Comparison of ENCODE assay signal across 8 cellular contexts in genomic region chr2:43210467-43211303, GRCh38. TPM values are rescaled to one million over a fixed set of nuclear protein-coding genes. Genes with fewer than 3 reads are reported as not detected.
DNase-seq lines count a peak whose midpoint lies in the region; ATAC-seq and TF ChIP-seq lines count a peak whose summit lies in the region.

No MANE protein-coding gene starts in this region.

- peak overlapping the region; percentile 92 for H3K14ac ChIP-seq in neuronal stem cell (ENCODE audit: low read length)

- intact Hi-C loops in colonic mucosa (cut with DNase I): no loop called here

- DNase-seq in AG20443 (ENCODE audit: low spot score): peak; percentile 87
- peak; percentile 13 for DNase-seq in NCI-H2227 treated with DMSO at 0.1 percent for 48 hours (lab: John Stamatoyannopoulos, UW)
- peak; percentile 71 for DNase-seq in colonic mucosa
- no peak for DNase-seq in neuronal stem cell (ENCODE audit: low spot score)
- no peak for DNase-seq in effector CD4-positive, alpha-beta T cell
- DNase-seq in coronary artery (ENCODE audit: low spot score): no peak
- no peak for DNase-seq in HAP-1 (ENCODE audit: low spot score in 2 of 2)

- H3K27ac ChIP-seq in colonic mucosa (peak overlapping the region; percentile 17), neuronal stem cell (replicated peaks; ENCODE audit: low read length) (no peak overlapping the region), coronary artery (peak overlapping the region in 1 of 2 donors; percentile 28)

- in situ Hi-C loops in HAP-1 (cut with MboI; ENCODE audit: low sequenced_read_pairs): no loop called here

- H3K27me3 ChIP-seq in colonic mucosa (no peaks in the 10 kb centered on the region), neuronal stem cell (ENCODE audit: control insufficient read depth in 3 of 3, insufficient read depth in 3 of 3, low read depth in 1 of 3, low read length in 3 of 3) (no peaks in the 10 kb centered on the region), HAP-1 (ENCODE audit: low read depth) (no peaks in the 10 kb centered on the region)

- H2AFZ ChIP-seq in neuronal stem cell (ENCODE audit: low read length): peak overlapping the region; percentile 53

- H3K23ac ChIP-seq in neuronal stem cell (ENCODE audit: low read depth, low read length, poor library complexity): peak overlapping the region; percentile 86

- peak overlapping the region; percentile 93 for H3K18ac ChIP-seq in neuronal stem cell (ENCODE audit: low read length)

- H3K9ac ChIP-seq in colonic mucosa (ENCODE audit: low read depth in 2 of 2, low read length in 2 of 2) (peak overlapping the region; percentile 28 to 65), neuronal stem cell (ENCODE audit: low read depth, low read length, poor library complexity) (peak overlapping the region; percentile 50)

- peak overlapping the region; percentile 93 for H2AK5ac ChIP-seq in neuronal stem cell (ENCODE audit: low read depth, low read length)

- peak overlapping the region; percentile 66 for H2BK12ac ChIP-seq in neuronal stem cell (ENCODE audit: low read length)

- H3K36me3 ChIP-seq in colonic mucosa: no peaks in the 10 kb centered on the region
- H3K36me3 ChIP-seq in neuronal stem cell (replicated peaks in 1 of 2; ENCODE audit: control insufficient read depth in 2 of 2, insufficient read depth in 2 of 2, low read length in 2 of 2): no peaks in the 10 kb centered on the region
- H3K36me3 ChIP-seq in HAP-1 (replicated peaks): no peaks in the 10 kb centered on the region

- H4K8ac ChIP-seq in neuronal stem cell (ENCODE audit: low read depth, low read length): peak overlapping the region; percentile 76

- H4K91ac ChIP-seq in neuronal stem cell (ENCODE audit: low read depth, low read length, poor library complexity): no peak overlapping the region

- H3K9me3 ChIP-seq in colonic mucosa (no peaks in the 10 kb centered on the region), neuronal stem cell (replicated peaks in 1 of 2; ENCODE audit: control insufficient read depth in 2 of 2, insufficient read depth in 1 of 2, low read depth in 1 of 2, low read length in 2 of 2) (no peaks in the 10 kb centered on the region), HAP-1 (no peaks in the 10 kb centered on the region)

- H2BK5ac ChIP-seq in neuronal stem cell (ENCODE audit: low read length): peak overlapping the region; percentile 85

- no CpG with 5 or more reads among the region's 23 CpGs for WGBS in neuronal stem cell (ENCODE audit: extremely low coverage in 2 of 2, insufficient read length in 2 of 2, insufficient replicate concordance in 1 of 2), 2 donors

- no peak overlapping the region for H3K4me2 ChIP-seq in neuronal stem cell (ENCODE audit: insufficient read depth, low read length, poor library complexity, severe bottlenecking)

- peak overlapping the region; percentile 99 for H2BK15ac ChIP-seq in neuronal stem cell (ENCODE audit: low read length)

- H3K4ac ChIP-seq in neuronal stem cell (ENCODE audit: low read length): peak overlapping the region; percentile 86

- H3K4me1 ChIP-seq in colonic mucosa (peaks cover 7% of the 10 kb centered on the region), neuronal stem cell (ENCODE audit: control insufficient read depth in 2 of 2, insufficient read depth in 1 of 2, low read depth in 1 of 2, low read length in 2 of 2) (no peaks in the 10 kb centered on the region), HAP-1 (peaks cover 7% of the 10 kb centered on the region)

- H2BK120ac ChIP-seq in neuronal stem cell (ENCODE audit: low read depth, low read length): no peak overlapping the region

- H3K4me3 ChIP-seq in colonic mucosa: no peak overlapping the region
- H3K4me3 ChIP-seq in neuronal stem cell (ENCODE audit: low read length in 2 of 2): no peak overlapping the region
- H3K4me3 ChIP-seq in coronary artery: no peak overlapping the region
- H3K4me3 ChIP-seq in HAP-1: no peak overlapping the region

- TF ChIP-seq CTCF in colonic mucosa (IDR thresholded peaks at IDR 0.05) (no peak), coronary artery (IDR thresholded peaks at IDR 0.05) (no peak)

- H3K79me1 ChIP-seq in neuronal stem cell (ENCODE audit: low read depth, low read length): no peaks in the 10 kb centered on the region

- ATAC-seq in GM19397 (IDR thresholded peaks at IDR 0.05; ENCODE audit: unreplicated experiment): no peak

RNA-seq across cellular contexts. Expression of gene ZFP36L2, which starts 15.7 kb away (rescaled TPM):
- total RNA-seq in colonic mucosa: 100 to 1,000 TPM; 166 to 205 TPM
- polyA plus RNA-seq in neuronal stem cell (2013, experiment 1 of 2): 39.5 TPM
- polyA plus RNA-seq in neuronal stem cell (2013, experiment 2 of 2): 40.0 TPM

Comparison
In these comparisons a context has a peak if more than half of its experiments do, and no peak if none do; other contexts are left out.
1. DNase-seq: peak in AG20443 (single experiment), NCI-H2227 treated with DMSO at 0.1 percent for 48 hours (single experiment) and colonic mucosa (single experiment); none in neuronal stem cell (single experiment), effector CD4-positive, alpha-beta T cell (single experiment), coronary artery (single experiment) and HAP-1 (0 of 2).